Comparison of ENCODE assay signal across 18 cellular contexts in genomic region chr9:6960777-6961176, GRCh38.
DNase-seq lines count a peak whose midpoint lies in the region; ATAC-seq and TF ChIP-seq lines count a peak whose summit lies in the region.
"Had no signal": no experiment of that assay in that cellular context is flagged by ENCODE, and none has a peak within 500 bp of the region (broad histone marks: within the 10 kb centered on the region; RNA-seq: fewer than 3 reads in every experiment).

No MANE protein-coding gene starts in this region.

- no peak overlapping the region for H3K9ac ChIP-seq in PC-3 (ENCODE audit: low read length)

- POLR2A ChIA-PET in PC-3 (lab: Charles Lee; ENCODE audit: unreplicated experiment) = no interaction called here

- no peaks in the 10 kb centered on the region for H3F3A ChIP-seq in PC-3 (ENCODE audit: low read length, unreplicated experiment)

- no peak overlapping the region for H3K4me2 ChIP-seq in PC-3 (ENCODE audit: low read length)

- no peaks in the 10 kb centered on the region for H3K9me2 ChIP-seq in PC-3 (replicated peaks; ENCODE audit: low read length)

- no peaks in the 10 kb centered on the region for H3K79me2 ChIP-seq in PC-3 (ENCODE audit: low read length)

- no peak overlapping the region for H3K4me3 ChIP-seq in PC-3 (ENCODE audit: low read length)
- H3K4me3 ChIP-seq: adrenal gland, lung had no signal

- no peak overlapping the region for H2AFZ ChIP-seq in PC-3 (ENCODE audit: low read length)

- H3K9me3 ChIP-seq in PC-3 (ENCODE audit: low read length) = no peaks in the 10 kb centered on the region
- H3K9me3 ChIP-seq: adrenal gland had no signal

- H3K36me3 ChIP-seq in PC-3 (ENCODE audit: low read depth, low read length) = no peaks in the 10 kb centered on the region
- H3K36me3 ChIP-seq: adrenal gland had no signal

- BruUV-seq in PC-3 (replicated peaks; lab: Mats Ljungman, UMichigan) = no TSS peak

- ATAC-seq in GM18517 (IDR thresholded peaks at IDR 0.05; ENCODE audit: unreplicated experiment) (peak; percentile 77), GM21381 (IDR thresholded peaks at IDR 0.05; ENCODE audit: unreplicated experiment) (peak; percentile 77), HG02973 (IDR thresholded peaks at IDR 0.05; ENCODE audit: unreplicated experiment) (peak; percentile 68), HG03565 (IDR thresholded peaks at IDR 0.05; ENCODE audit: unreplicated experiment) (peak; percentile 81), HG03439 (IDR thresholded peaks at IDR 0.05; ENCODE audit: unreplicated experiment) (no peak), PC-3 (no peak)
- ATAC-seq: HepG2; natural killer cell treated with Interleukin-12 subunit alpha and Interleukin-12 subunit beta and Interleukin-15 and Interleukin-18, amount 100 ng/mL, for 72 hours had no signal

- CTCF ChIA-PET in PC-3 (lab: Charles Lee) = no interaction called here

- H3K27me3 ChIP-seq in PC-3 (ENCODE audit: low read length) = no peaks in the 10 kb centered on the region
- H3K27me3 ChIP-seq: adrenal gland had no signal

- no peak overlapping the region for H3K27ac ChIP-seq in PC-3 (ENCODE audit: low read length)
- H3K27ac ChIP-seq: adrenal gland had no signal

- no peak for TF ChIP-seq CTCF in PC-3 (conservative IDR thresholded peaks at IDR 0.05; ENCODE audit: low read depth, low read length)

- DNase-seq in activated CD4-positive, alpha-beta T cell treated with anti-CD3 and anti-CD28 coated beads for 1 hour = no peak
- DNase-seq in HuH-7.5 (ENCODE audit: low spot score) (no peak), PC-3 (no peak)
- DNase-seq: activated CD4-positive, alpha-beta T cell treated with anti-CD3 and anti-CD28 coated beads, Interleukin-2, amount 10 ng/mL, durations not matched to agents 7 days and 5 days; activated T-cell treated with anti-CD3 and anti-CD28 coated beads, Interleukin-2, amount 50 U/mL, for 48 hours; adrenal gland; foreskin fibroblast; NCI-H2171 treated with DMSO at 0.1 percent for 48 hours; NK-92 treated with Interleukin-12 subunit alpha and Interleukin-12 subunit beta, amount 100 ng/mL, for 24 hours; SIG-M5 had no signal

- no peaks in the 10 kb centered on the region for H4K20me1 ChIP-seq in PC-3 (ENCODE audit: low read length)

- no peaks in the 10 kb centered on the region for H3K4me1 ChIP-seq in PC-3 (ENCODE audit: insufficient read depth, low read length)

- intact Hi-C loops in PC-3 (cut with micrococcal nuclease) = no loop called here

Comparison
In these comparisons a context has a peak if more than half of its experiments do, and no peak if none do; other contexts are left out.
1. ATAC-seq: peak in GM18517 (single experiment), GM21381 (single experiment), HG02973 (single experiment) and HG03565 (single experiment); none in HG03439 (single experiment) and PC-3 (single experiment).